Comparison of ENCODE assay signal across 1 cellular context in genomic region chr15:99454941-99455795, GRCh38.
TF ChIP-seq lines count a peak whose summit lies in the region.

No MANE protein-coding gene starts in this region.

TF ChIP-seq in HepG2, 621 proteins besides CTCF, POLR2A, EP300 and RAD21 (continued from another document and continues in another):
- TF ChIP-seq KIAA2018 (CRISPR knock-in tag; IDR thresholded peaks at IDR 0.05; ENCODE audit: borderline replicate concordance) (no peak), ADNP (CRISPR knock-in tag; IDR thresholded peaks at IDR 0.05) (no peak), ZBTB42 (CRISPR knock-in tag; IDR thresholded peaks at IDR 0.05) (no peak), SAP130 (CRISPR knock-in tag; IDR thresholded peaks at IDR 0.05; ENCODE audit: low read depth) (peak; percentile 48), TFE3 (CRISPR knock-in tag; IDR thresholded peaks at IDR 0.05) (peak; percentile 23; the same call in 1 of the 2 replicates), MIER3 (CRISPR knock-in tag; IDR thresholded peaks at IDR 0.05; ENCODE audit: borderline replicate concordance) (no peak), KLF12 (CRISPR knock-in tag; IDR thresholded peaks at IDR 0.05; ENCODE audit: borderline replicate concordance) (no peak), ZNF407 (CRISPR knock-in tag; IDR thresholded peaks at IDR 0.05; ENCODE audit: not compliant biosample characterization) (no peak), PCBP2 (optimal IDR thresholded peaks at IDR 0.05; ENCODE audit: low read depth, low read length, poor library complexity, severe bottlenecking) (no peak), IKZF1 (IDR thresholded peaks at IDR 0.05) (no peak), HOXD1 (CRISPR knock-in tag; IDR thresholded peaks at IDR 0.05) (no peak), MED1 (CRISPR knock-in tag; IDR thresholded peaks at IDR 0.05) (no peak), ZNF501 (CRISPR knock-in tag; IDR thresholded peaks at IDR 0.05) (peak; percentile 69), ZNF33B (CRISPR knock-in tag; IDR thresholded peaks at IDR 0.05) (no peak), AFF4 (CRISPR knock-in tag; IDR thresholded peaks at IDR 0.05) (no peak), HINFP (CRISPR knock-in tag; IDR thresholded peaks at IDR 0.05; ENCODE audit: low read depth) (no peak), ZKSCAN1 (IDR thresholded peaks at IDR 0.05; ENCODE audit: low read length) (no peak), SP5 (CRISPR knock-in tag; IDR thresholded peaks at IDR 0.05; ENCODE audit: borderline replicate concordance, low read depth) (no peak), HNRNPUL1 (IDR thresholded peaks at IDR 0.05; ENCODE audit: low read depth, low read length) (no peak), MAF1 (CRISPR knock-in tag; IDR thresholded peaks at IDR 0.05; ENCODE audit: borderline replicate concordance) (no peak), ZNF615 (CRISPR knock-in tag; IDR thresholded peaks at IDR 0.05; ENCODE audit: borderline replicate concordance) (no peak), MTERF4 (CRISPR knock-in tag; IDR thresholded peaks at IDR 0.05) (no peak), DRAP1 (CRISPR knock-in tag; IDR thresholded peaks at IDR 0.05) (0 out of 2 replicates have a peak, but pooled peaks have one; percentile 14), FUBP1 (CRISPR knock-in tag; IDR thresholded peaks at IDR 0.05; ENCODE audit: borderline replicate concordance) (no peak), ARNT2 (CRISPR knock-in tag; IDR thresholded peaks at IDR 0.05; ENCODE audit: low read depth) (no peak), KMT2A (CRISPR knock-in tag; IDR thresholded peaks at IDR 0.05) (0 out of 2 replicates have a peak, but pooled peaks have one; percentile 26)
